ENCODE assay signal across 7 cellular contexts in genomic region chr11:101860694-101861371, GRCh38. TPM values are rescaled to one million over a fixed set of nuclear protein-coding genes. Genes with fewer than 3 reads are reported as not detected.
A peak's percentile ranks its signal among the peaks of the same experiment; 100 is the strongest.
DNase-seq lines count a peak whose midpoint lies in the region; ATAC-seq and TF ChIP-seq lines count a peak whose summit lies in the region.

No MANE protein-coding gene starts in this region.

- peak; percentile 30 to 83 (median 62) for TF ChIP-seq CTCF in sigmoid colon (IDR thresholded peaks at IDR 0.05)

- H3K9ac ChIP-seq in NT2/D1 (ENCODE audit: insufficient read length, low read depth) = no peak overlapping the region

- ATAC-seq in GM19455 (IDR thresholded peaks at IDR 0.05; ENCODE audit: unreplicated experiment) (peak; percentile 89), HG03442 (IDR thresholded peaks at IDR 0.05; ENCODE audit: unreplicated experiment) (peak; percentile 96), right cardiac atrium (peak; percentile 90 to 91)

- intact Hi-C loops in right cardiac atrium (cut with DNase I) (loop anchor here (2.0 to 10.0 kb wide), 4 partner anchors 146 to 804 kb away; no protein-coding TSS in a partner anchor), sigmoid colon (cut with DNase I) (loop anchor here (1.0 to 10.0 kb wide), 3 partner anchors 54 to 424 kb away; partner anchors contain the start of gene CEP126)

- peak; percentile 70 for DNase-seq in EL
- peak; percentile 25 for DNase-seq in NT2/D1 (ENCODE audit: low read depth, low spot score)
- peak; percentile 64 for DNase-seq in amniotic stem cell (lab: John Stamatoyannopoulos, UW)
- DNase-seq in right cardiac atrium = peak; percentile 17 to 57 (median 52)
- DNase-seq in sigmoid colon = no peak

- H3K4me1 ChIP-seq in NT2/D1 (ENCODE audit: insufficient read depth, insufficient read length) = no peaks in the 10 kb centered on the region
- H3K4me1 ChIP-seq in right cardiac atrium (ENCODE audit: control insufficient read depth, insufficient read depth, low read length) = no peaks in the 10 kb centered on the region
- peaks cover 0 to 19% (median 8%) of the 10 kb centered on the region in 4 donors for H3K4me1 ChIP-seq in sigmoid colon

- peaks cover 6% of the 10 kb centered on the region; the same call in 1 of the 2 replicates for H3K9me3 ChIP-seq in NT2/D1 (ENCODE audit: insufficient read depth, low read length)
- H3K9me3 ChIP-seq in right cardiac atrium (ENCODE audit: control insufficient read depth, low read length) = no peaks in the 10 kb centered on the region
- H3K9me3 ChIP-seq in sigmoid colon = peaks cover 0 to 4% (median 0%) of the 10 kb centered on the region in 4 donors

- 21% methylated on average over 9 of the region's 9 CpGs for WGBS in right cardiac atrium
- 16 to 29% methylated on average over 9 of the region's 9 CpGs for WGBS in sigmoid colon, 2 donors

- H3K27me3 ChIP-seq in NT2/D1 (ENCODE audit: insufficient read depth, insufficient read length) (no peaks in the 10 kb centered on the region), right cardiac atrium (ENCODE audit: control insufficient read depth, insufficient read depth) (no peaks in the 10 kb centered on the region), sigmoid colon (no peaks in the 10 kb centered on the region)

- TF ChIP-seq EP300 in sigmoid colon (IDR thresholded peaks at IDR 0.05) = no peak

- no peaks in the 10 kb centered on the region for H3K36me3 ChIP-seq in NT2/D1 (ENCODE audit: insufficient read depth, insufficient read length, low read length)
- H3K36me3 ChIP-seq in sigmoid colon = no peaks in the 10 kb centered on the region

- no peak overlapping the region for H3K27ac ChIP-seq in right cardiac atrium (ENCODE audit: low read length)
- H3K27ac ChIP-seq in sigmoid colon = no peak overlapping the region

- H3K4me3 ChIP-seq in NT2/D1 (ENCODE audit: insufficient read length, low read depth) (no peak overlapping the region), right cardiac atrium (ENCODE audit: low read length) (no peak overlapping the region), sigmoid colon (no peak overlapping the region)

- no peak for TF ChIP-seq POLR2A in sigmoid colon (IDR thresholded peaks at IDR 0.05)

RNA-seq across cellular contexts. Expression of gene CEP126, which starts 54.0 kb away (rescaled TPM):
- total RNA-seq in right cardiac atrium = 1 to 10 TPM; 3.9 to 7.2 (median 5.7) TPM
- 3.1 TPM for polyA plus RNA-seq in right cardiac atrium
- 10 to 100 TPM in 2 of 4 donors, 1 to 10 TPM in 2; 3.7 to 15.5 (median 8.3) TPM for total RNA-seq in sigmoid colon
- polyA plus RNA-seq in sigmoid colon = 1 to 10 TPM; 1.2 to 3.6 (median 1.8) TPM

RNA-seq across cellular contexts. Expression of gene ANGPTL5, which starts 55.5 kb away (rescaled TPM):
- total RNA-seq in right cardiac atrium (1 to 10 TPM; 1.3 to 4.9 (median 2.4) TPM), sigmoid colon (1 to 10 TPM in 1 of 4 donors, under 1 TPM in 1, not detected in 2; 0.36 to 2.5 TPM)
- polyA plus RNA-seq in right cardiac atrium (2.7 TPM), sigmoid colon (under 1 TPM in 2 of 3 donors, not detected in 1; 0.23 to 0.60 TPM)
